ENCODE assay signal across 8 cellular contexts in genomic region chr2:27050996-27051901, GRCh38. TPM values are rescaled to one million over a fixed set of nuclear protein-coding genes. Genes with fewer than 3 reads are reported as not detected.
DNase-seq lines count a peak whose midpoint lies in the region; ATAC-seq and TF ChIP-seq lines count a peak whose summit lies in the region.

Gene AGBL5, plus strand, starts transcription at chr2:27051668. Its CDS starts 1,291 bp downstream, at chr2:27052959.

- BruUV-seq in PC-9 (replicated peaks; lab: Mats Ljungman, UMichigan): no TSS peak

- no peaks in the 10 kb centered on the region for H3K27me3 ChIP-seq in PC-9 (ENCODE audit: insufficient read depth, low read depth)

- DNase-seq in DMS53 treated with DMSO at 0.1 percent for 48 hours (lab: John Stamatoyannopoulos, UW; ENCODE audit: unreplicated experiment) (peak; percentile 87), KBM-7 (peak; percentile 97), PC-9 (peak; percentile 86 to 95), activated T-cell treated with anti-CD3 and anti-CD28 coated beads for 48 hours (ENCODE audit: low read depth) (peak; percentile 92), epithelial cell of proximal tubule (ENCODE audit: low read depth) (peak; percentile 88), mucosa of gallbladder (ENCODE audit: low spot score) (peak; percentile 96)
- DNase-seq in stimulated activated CD8-positive, alpha-beta memory T cell treated with anti-CD3 and anti-CD28 coated beads, Interleukin-4, amount 100 ng/mL, for 24 hours (ENCODE audit: low read depth): peak; percentile 89

- H3K27ac ChIP-seq in PC-9: peak within 1 kb of the TSS; percentile 70

- intact Hi-C loops in PC-9 (cut with micrococcal nuclease; ENCODE audit: unreplicated experiment): loop anchor here (1.0 kb wide), 4 partner anchors 18 to 90 kb away; partner anchors contain the start of gene KHK

- no peaks in the 10 kb centered on the region for H4K20me1 ChIP-seq in PC-9 (ENCODE audit: insufficient read depth)

- CTCF ChIA-PET in PC-9 (lab: Charles Lee): interaction anchor here (0.9 to 1.0 kb wide), 2 partner anchors 89 to 90 kb away, joined by 5 read pairs; no protein-coding TSS in a partner anchor

- H3K4me3 ChIP-seq in PC-9: peak within 1 kb of the TSS; percentile 98
- peak within 1 kb of the TSS; percentile 86 for H3K4me3 ChIP-seq in epithelial cell of proximal tubule (ENCODE audit: low read depth, low read length)

- POLR2A ChIA-PET in PC-9 (lab: Charles Lee; ENCODE audit: unreplicated experiment): interaction anchor here (0.6 to 1.0 kb wide), 5 partner anchors 9 to 1225 kb away, joined by 3 to 5 read pairs (median 3); no protein-coding TSS in a partner anchor

- peaks cover 22% of the 10 kb centered on the region for H3F3A ChIP-seq in PC-9 (ENCODE audit: insufficient read depth, low read depth)

- peak; percentile 76 for ATAC-seq in GM21723 (IDR thresholded peaks at IDR 0.05; ENCODE audit: unreplicated experiment)

- no peaks in the 10 kb centered on the region for H3K9me2 ChIP-seq in PC-9 (ENCODE audit: insufficient read depth)

- H3K36me3 ChIP-seq in PC-9 (ENCODE audit: low read depth): peaks cover 15% of the 10 kb centered on the region

- no peaks in the 10 kb centered on the region for H3K9me3 ChIP-seq in PC-9 (ENCODE audit: insufficient read depth, low read depth)

- in situ Hi-C loops in KBM-7 (cut with MboI; ENCODE audit: low pct_unique_long_range_greater_than_20kb, low sequenced_read_pairs): no loop called here

- TF ChIP-seq CTCF in PC-9 (conservative IDR thresholded peaks at IDR 0.05) (no peak), epithelial cell of proximal tubule (conservative IDR thresholded peaks at IDR 0.05; ENCODE audit: low read depth, low read length) (no peak)

- H3K79me2 ChIP-seq in PC-9 (ENCODE audit: low read depth): no peaks in the 10 kb centered on the region

- peaks cover 14% of the 10 kb centered on the region for H3K4me1 ChIP-seq in PC-9 (replicated peaks; ENCODE audit: insufficient read depth)

- peak within 1 kb of the TSS; percentile 91 for H2AFZ ChIP-seq in PC-9

- peak within 1 kb of the TSS; percentile 80 for H3K4me2 ChIP-seq in PC-9

RNA-seq across cellular contexts. Expression of gene AGBL5, which starts in this region (rescaled TPM):
- 63.2 and 64.0 TPM in 2 replicates for total RNA-seq in PC-9 (2021)
- total RNA-seq in epithelial cell of proximal tubule: 17.0 and 21.8 TPM in 2 replicates
- total RNA-seq in mucosa of gallbladder: 27.9 TPM

Comparison
In these comparisons a context has a peak if more than half of its experiments do, and no peak if none do; other contexts are left out.
1. Peak in every context shown above with its lines: DNase-seq, ATAC-seq, H3K4me3 ChIP-seq and H3K27ac ChIP-seq.